Comparison of ENCODE assay signal across 2 cellular contexts in genomic region chr20:25533920-25534700, GRCh38.
TF ChIP-seq lines count a peak whose summit lies in the region.

No MANE protein-coding gene starts in this region.

TF ChIP-seq in GM23338, 12 proteins besides CTCF, POLR2A, EP300 and RAD21 (continued from another document):
- no peak for TF ChIP-seq ZNF462 (CRISPR knock-in tag; IDR thresholded peaks at IDR 0.05)
- TF ChIP-seq ETS1 (IDR thresholded peaks at IDR 0.05), result no peak
- TF ChIP-seq ZNF114 (CRISPR knock-in tag; IDR thresholded peaks at IDR 0.05), result no peak
- TF ChIP-seq POLR2AphosphoS5 (IDR thresholded peaks at IDR 0.05; ENCODE audit: low read depth), result no peak
- no peak for TF ChIP-seq JUNB (IDR thresholded peaks at IDR 0.05; ENCODE audit: unreplicated experiment)
- no peak for TF ChIP-seq CREB1 (CRISPR knock-in tag; IDR thresholded peaks at IDR 0.05; ENCODE audit: low read depth)
- TF ChIP-seq EZH2 (IDR thresholded peaks at IDR 0.05; ENCODE audit: low read depth, unreplicated experiment), result no peak
- TF ChIP-seq REST (IDR thresholded peaks at IDR 0.05; ENCODE audit: unreplicated experiment), result no peak

TF ChIP-seq in WTC11, 78 proteins besides CTCF, POLR2A, EP300 and RAD21 (continued from another document):
- TF ChIP-seq, protein P1, sequence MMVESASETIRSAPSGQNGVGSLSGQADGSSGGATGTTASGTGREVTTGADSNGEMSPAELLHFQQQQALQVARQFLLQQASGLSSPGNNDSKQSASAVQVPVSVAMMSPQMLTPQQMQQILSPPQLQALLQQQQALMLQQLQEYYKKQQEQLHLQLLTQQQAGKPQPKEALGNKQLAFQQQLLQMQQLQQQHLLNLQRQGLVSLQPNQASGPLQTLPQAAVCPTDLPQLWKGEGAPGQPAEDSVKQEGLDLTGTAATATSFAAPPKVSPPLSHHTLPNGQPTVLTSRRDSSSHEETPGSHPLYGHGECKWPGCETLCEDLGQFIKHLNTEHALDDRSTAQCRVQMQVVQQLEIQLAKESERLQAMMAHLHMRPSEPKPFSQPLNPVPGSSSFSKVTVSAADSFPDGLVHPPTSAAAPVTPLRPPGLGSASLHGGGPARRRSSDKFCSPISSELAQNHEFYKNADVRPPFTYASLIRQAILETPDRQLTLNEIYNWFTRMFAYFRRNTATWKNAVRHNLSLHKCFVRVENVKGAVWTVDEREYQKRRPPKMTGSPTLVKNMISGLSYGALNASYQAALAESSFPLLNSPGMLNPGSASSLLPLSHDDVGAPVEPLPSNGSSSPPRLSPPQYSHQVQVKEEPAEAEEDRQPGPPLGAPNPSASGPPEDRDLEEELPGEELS (CRISPR knock-in tag; IDR thresholded peaks at IDR 0.05), result no peak
- TF ChIP-seq ELF4 (CRISPR knock-in tag; IDR thresholded peaks at IDR 0.05; ENCODE audit: low read depth), result no peak
- TF ChIP-seq, protein P2, sequence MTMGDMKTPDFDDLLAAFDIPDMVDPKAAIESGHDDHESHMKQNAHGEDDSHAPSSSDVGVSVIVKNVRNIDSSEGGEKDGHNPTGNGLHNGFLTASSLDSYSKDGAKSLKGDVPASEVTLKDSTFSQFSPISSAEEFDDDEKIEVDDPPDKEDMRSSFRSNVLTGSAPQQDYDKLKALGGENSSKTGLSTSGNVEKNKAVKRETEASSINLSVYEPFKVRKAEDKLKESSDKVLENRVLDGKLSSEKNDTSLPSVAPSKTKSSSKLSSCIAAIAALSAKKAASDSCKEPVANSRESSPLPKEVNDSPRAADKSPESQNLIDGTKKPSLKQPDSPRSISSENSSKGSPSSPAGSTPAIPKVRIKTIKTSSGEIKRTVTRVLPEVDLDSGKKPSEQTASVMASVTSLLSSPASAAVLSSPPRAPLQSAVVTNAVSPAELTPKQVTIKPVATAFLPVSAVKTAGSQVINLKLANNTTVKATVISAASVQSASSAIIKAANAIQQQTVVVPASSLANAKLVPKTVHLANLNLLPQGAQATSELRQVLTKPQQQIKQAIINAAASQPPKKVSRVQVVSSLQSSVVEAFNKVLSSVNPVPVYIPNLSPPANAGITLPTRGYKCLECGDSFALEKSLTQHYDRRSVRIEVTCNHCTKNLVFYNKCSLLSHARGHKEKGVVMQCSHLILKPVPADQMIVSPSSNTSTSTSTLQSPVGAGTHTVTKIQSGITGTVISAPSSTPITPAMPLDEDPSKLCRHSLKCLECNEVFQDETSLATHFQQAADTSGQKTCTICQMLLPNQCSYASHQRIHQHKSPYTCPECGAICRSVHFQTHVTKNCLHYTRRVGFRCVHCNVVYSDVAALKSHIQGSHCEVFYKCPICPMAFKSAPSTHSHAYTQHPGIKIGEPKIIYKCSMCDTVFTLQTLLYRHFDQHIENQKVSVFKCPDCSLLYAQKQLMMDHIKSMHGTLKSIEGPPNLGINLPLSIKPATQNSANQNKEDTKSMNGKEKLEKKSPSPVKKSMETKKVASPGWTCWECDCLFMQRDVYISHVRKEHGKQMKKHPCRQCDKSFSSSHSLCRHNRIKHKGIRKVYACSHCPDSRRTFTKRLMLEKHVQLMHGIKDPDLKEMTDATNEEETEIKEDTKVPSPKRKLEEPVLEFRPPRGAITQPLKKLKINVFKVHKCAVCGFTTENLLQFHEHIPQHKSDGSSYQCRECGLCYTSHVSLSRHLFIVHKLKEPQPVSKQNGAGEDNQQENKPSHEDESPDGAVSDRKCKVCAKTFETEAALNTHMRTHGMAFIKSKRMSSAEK (CRISPR knock-in tag; IDR thresholded peaks at IDR 0.05; ENCODE audit: borderline replicate concordance), result no peak
- no peak for TF ChIP-seq SMAD3 (CRISPR knock-in tag; IDR thresholded peaks at IDR 0.05; ENCODE audit: borderline replicate concordance)
